Comparison of ENCODE assay signal across 20 cellular contexts in genomic region chr6:43037706-43038105, GRCh38.
"Had no signal": no experiment of that assay in that cellular context is flagged by ENCODE, and none has a peak within 500 bp of the region (broad histone marks: within the 10 kb centered on the region; RNA-seq: fewer than 3 reads in every experiment).

No MANE protein-coding gene starts in this region.

- H3K9me3 Mint-ChIP-seq: activated naive CD4-positive, alpha-beta T cell treated with anti-CD3 and anti-CD28 coated beads, Interleukin-2, amount 10 ng/mL, durations not matched to agents 7 days and 5 days; activated T-cell treated with anti-CD3 and anti-CD28 coated beads, Interleukin-2, amount 50 U/mL, for 72 hours; WTC11 had no signal

- ATAC-seq: activated T-cell treated with anti-CD3 and anti-CD28 coated beads, Interleukin-2, amount 50 U/mL, for 72 hours; gastrocnemius medialis; mucosa of descending colon had no signal

- H3K4me3 ChIP-seq: esophagus squamous epithelium, gastrocnemius medialis, mucosa of descending colon, sigmoid colon, spleen, thyroid gland had no signal

- H3K27me3 Mint-ChIP-seq: activated naive CD4-positive, alpha-beta T cell treated with anti-CD3 and anti-CD28 coated beads, Interleukin-2, amount 10 ng/mL, durations not matched to agents 7 days and 5 days had no signal

- H3K4me1 Mint-ChIP-seq: activated naive CD4-positive, alpha-beta T cell treated with anti-CD3 and anti-CD28 coated beads, Interleukin-2, amount 10 ng/mL, durations not matched to agents 7 days and 5 days; brain; WTC11 had no signal

- H3K27me3 ChIP-seq: esophagus squamous epithelium, gastrocnemius medialis, sigmoid colon, spleen, thyroid gland had no signal

- DNase-seq: activated CD8-positive, alpha-beta memory T cell treated with anti-CD3 and anti-CD28 coated beads, Interleukin-2, amount 50 U/mL, for 48 hours; activated effector memory CD4-positive, alpha-beta T cell treated with anti-CD3 and anti-CD28 coated beads, Interleukin-2, amount 50 U/mL, for 16 hours; activated naive CD4-positive, alpha-beta T cell treated with anti-CD3 and anti-CD28 coated beads, Interleukin-2, amount 10 ng/mL, durations not matched to agents 7 days and 5 days; activated T-cell treated with anti-CD3 and anti-CD28 coated beads, Interleukin-2, amount 50 U/mL, for 72 hours; effector memory CD4-positive, alpha-beta T cell; esophagus squamous epithelium; hypothalamus; mesendoderm; mucosa of descending colon; occipital lobe; sigmoid colon; spleen; stimulated activated CD4-positive, alpha-beta T cell treated with anti-CD3 and anti-CD28 coated beads, Interleukin-4, amount 100 ng/mL, for 1 hour; stimulated activated naive CD4-positive, alpha-beta T cell treated with Interleukin-2 at 50 U/mL for 16 hours; substantia nigra; T1000; thyroid gland had no signal

- H3K9me3 ChIP-seq: esophagus squamous epithelium, gastrocnemius medialis, mucosa of descending colon, sigmoid colon, spleen, thyroid gland had no signal

- H3K4me3 Mint-ChIP-seq: activated naive CD4-positive, alpha-beta T cell treated with anti-CD3 and anti-CD28 coated beads, Interleukin-2, amount 10 ng/mL, durations not matched to agents 7 days and 5 days; activated T-cell treated with anti-CD3 and anti-CD28 coated beads, Interleukin-2, amount 50 U/mL, for 72 hours; brain; WTC11 had no signal

- H3K4me1 ChIP-seq: esophagus squamous epithelium, sigmoid colon, spleen, thyroid gland had no signal

- H3K27ac ChIP-seq: esophagus squamous epithelium, sigmoid colon, spleen, thyroid gland had no signal

- H3K27ac Mint-ChIP-seq: activated T-cell treated with anti-CD3 and anti-CD28 coated beads, Interleukin-2, amount 50 U/mL, for 72 hours; WTC11 had no signal
